Comparison of ENCODE assay signal across 8 cellular contexts in the genomic region with DNA sequence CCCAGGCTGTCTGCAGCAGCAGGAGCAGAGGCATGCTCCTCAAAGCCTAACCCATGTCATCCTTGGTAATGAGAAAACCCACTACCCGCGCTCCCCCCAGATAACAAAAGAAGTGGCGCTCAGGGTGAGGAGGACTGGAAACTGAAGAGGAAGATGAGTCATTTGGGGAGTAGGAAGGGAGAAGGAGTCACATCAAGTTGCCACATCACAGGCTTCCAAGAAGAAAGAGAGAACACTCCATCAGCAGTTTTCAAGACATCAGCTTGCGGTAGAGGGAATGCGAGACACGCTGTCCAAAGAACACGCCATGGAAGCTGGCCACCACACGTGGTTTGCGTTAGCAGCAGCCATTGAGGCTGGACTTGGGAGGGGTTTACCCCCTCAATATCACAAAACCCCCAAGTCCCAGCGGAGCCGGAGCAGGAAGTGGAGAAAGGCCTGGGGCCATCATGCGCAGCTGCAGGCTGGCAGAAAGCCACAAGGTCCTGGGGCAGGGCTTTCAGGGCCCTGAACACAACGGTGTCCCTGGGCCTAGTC. TPM values are rescaled to one million over a fixed set of nuclear protein-coding genes. Genes with fewer than 3 reads are reported as not detected.
A peak's percentile ranks its signal among the peaks of the same experiment; 100 is the strongest.
DNase-seq lines count a peak whose midpoint lies in the region; ATAC-seq and TF ChIP-seq lines count a peak whose summit lies in the region.

No MANE protein-coding gene starts in this region.

- ATAC-seq in effector memory CD8-positive, alpha-beta T cell (replicated peaks): no peak

- no peaks in the 10 kb centered on the region for H3K36me3 Mint-ChIP-seq in effector memory CD8-positive, alpha-beta T cell (ENCODE audit: insufficient read depth)

- intact Hi-C loops in esophagus muscularis mucosa (cut with DNase I): no loop called here

- no peak overlapping the region for H3K4me3 ChIP-seq in esophagus muscularis mucosa

- H3K27me3 Mint-ChIP-seq in effector memory CD8-positive, alpha-beta T cell: peaks cover 39% of the 10 kb centered on the region in 2 donors

- no peaks in the 10 kb centered on the region for H3K27me3 ChIP-seq in esophagus muscularis mucosa

- H3K27ac ChIP-seq in esophagus muscularis mucosa (replicated peaks in 1 of 4): peak overlapping the region; percentile 78 to 92 (median 84)

- H3K4me1 Mint-ChIP-seq in effector memory CD8-positive, alpha-beta T cell (ENCODE audit: low read depth in 2 of 2): no peaks in the 10 kb centered on the region

- WGBS in esophagus muscularis mucosa: 69% methylated on average over 13 of the region's 13 CpGs

- no peaks in the 10 kb centered on the region for H3K9me3 ChIP-seq in esophagus muscularis mucosa

- TF ChIP-seq CTCF in esophagus muscularis mucosa (IDR thresholded peaks at IDR 0.05): no peak

- TF ChIP-seq EP300 in esophagus muscularis mucosa (IDR thresholded peaks at IDR 0.05): peak; percentile 30

- H3K9me3 Mint-ChIP-seq in effector memory CD8-positive, alpha-beta T cell: no peaks in the 10 kb centered on the region

- peaks cover 0 to 4% (median 0%) of the 10 kb centered on the region in 4 donors for H3K36me3 ChIP-seq in esophagus muscularis mucosa

- no peak overlapping the region for H3K27ac Mint-ChIP-seq in effector memory CD8-positive, alpha-beta T cell

- H3K4me1 ChIP-seq in esophagus muscularis mucosa: peaks cover 52 to 79% (median 75%) of the 10 kb centered on the region in 4 donors

- no peak overlapping the region for H3K4me3 Mint-ChIP-seq in effector memory CD8-positive, alpha-beta T cell

- no peak for TF ChIP-seq POLR2A in esophagus muscularis mucosa (IDR thresholded peaks at IDR 0.05; ENCODE audit: low read depth)

- DNase-seq in ELF-1 (ENCODE audit: low read depth, low spot score) (peak; percentile 36), SIG-M5 (lab: John Stamatoyannopoulos, UW) (peak; percentile 73), esophagus muscularis mucosa (ENCODE audit: extremely low spot score) (peak; percentile 96), pons (ENCODE audit: low spot score) (peak; percentile 78), NCI-H2196 (lab: John Stamatoyannopoulos, UW; ENCODE audit: unreplicated experiment) (no peak), NCI-H2227 (lab: John Stamatoyannopoulos, UW; ENCODE audit: unreplicated experiment) (no peak), NCI-H2171 (lab: John Stamatoyannopoulos, UW) (no peak)
- DNase-seq in effector memory CD8-positive, alpha-beta T cell: no peak

RNA-seq across cellular contexts. Expression of a gene that starts 41.5 kb away (rescaled TPM):
- 10 to 100 TPM; 41.5 to 66.5 (median 49.2) TPM for total RNA-seq in esophagus muscularis mucosa

Comparison
In these comparisons a context has a peak if more than half of its experiments do, and no peak if none do; other contexts are left out.
1. DNase-seq: peak in ELF-1 (single experiment), SIG-M5 (single experiment), esophagus muscularis mucosa (single experiment) and pons (single experiment); none in NCI-H2196 (single experiment), effector memory CD8-positive, alpha-beta T cell (0 of 3), NCI-H2227 (single experiment) and NCI-H2171 (single experiment).